Comparison of ENCODE assay signal across 25 cellular contexts in the genomic region with DNA sequence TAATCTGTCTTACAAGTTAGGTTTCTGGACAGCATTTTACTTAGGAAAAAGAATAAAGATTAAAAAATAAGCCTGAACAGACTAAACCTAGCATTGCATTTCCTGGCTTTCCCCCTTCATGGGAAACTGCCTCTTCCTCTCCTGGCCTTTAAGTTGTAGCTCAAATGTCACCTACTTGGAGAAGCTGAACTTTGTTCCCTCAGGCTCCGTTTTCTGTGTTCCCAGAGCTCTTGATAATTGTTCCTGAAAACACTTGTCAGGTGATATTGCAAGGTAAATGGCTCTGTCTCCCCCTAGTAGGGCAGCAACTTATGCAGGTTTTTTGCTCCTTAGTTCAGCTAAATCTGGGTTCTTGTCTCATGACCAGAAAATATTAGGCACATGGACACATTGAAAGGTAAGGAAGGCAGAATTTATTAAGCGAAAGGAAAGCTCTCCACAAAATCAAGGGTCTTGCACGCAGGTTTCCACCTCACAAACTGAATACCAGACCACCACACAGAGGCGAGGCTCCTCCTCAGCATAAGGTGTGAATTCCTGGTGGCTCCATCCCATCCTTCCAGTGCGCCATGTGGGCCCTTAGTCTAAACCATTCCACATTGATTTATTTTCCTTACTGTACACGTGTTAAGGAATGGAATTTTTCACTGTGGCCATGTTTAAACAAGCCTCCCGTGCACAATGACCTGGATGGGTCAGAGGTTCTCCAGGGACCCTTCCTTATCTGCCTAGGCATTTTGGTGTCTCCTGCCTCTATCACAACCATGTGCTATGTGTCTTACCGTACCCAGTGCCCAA.
"Had no signal": no experiment of that assay in that cellular context is flagged by ENCODE, and none has a peak within 500 bp of the region (broad histone marks: within the 10 kb centered on the region; RNA-seq: fewer than 3 reads in every experiment).

No MANE protein-coding gene starts in this region.

- H3K9me3 Mint-ChIP-seq: stimulated activated naive CD8-positive, alpha-beta T cell treated with anti-CD3 and anti-CD28 coated beads, Interleukin-15, Interleukin-2, amounts not matched to agents 100 ng/mL and 50 ng/mL, for 24 hours had no signal

- FAIRE-seq: kidney, urothelium cell line had no signal

- ATAC-seq: heart right ventricle; mucosa of descending colon; naive thymus-derived CD4-positive, alpha-beta T cell; natural killer cell treated with Interleukin-12 subunit alpha and Interleukin-12 subunit beta and Interleukin-15 and Interleukin-18, amount 100 ng/mL, for 72 hours; right cardiac atrium; upper lobe of right lung had no signal

- H3K27ac ChIP-seq: heart right ventricle, left ventricle myocardium inferior, ovary, prostate gland, sigmoid colon, suprapubic skin, thoracic aorta, tibial artery, upper lobe of right lung had no signal

- H3K4me3 ChIP-seq: heart right ventricle, left ventricle myocardium inferior, lung, mucosa of descending colon, ovary, prostate gland, sigmoid colon, smooth muscle cell, suprapubic skin, thoracic aorta, tibial artery, upper lobe of right lung had no signal

- H3K27me3 ChIP-seq: heart right ventricle, ovary, sigmoid colon, suprapubic skin, tibial artery, upper lobe of right lung had no signal

- H3K27ac Mint-ChIP-seq: naive thymus-derived CD4-positive, alpha-beta T cell; natural killer cell treated with Interleukin-12 subunit alpha and Interleukin-12 subunit beta and Interleukin-15 and Interleukin-18, amount 100 ng/mL, for 72 hours; stimulated activated naive CD8-positive, alpha-beta T cell treated with anti-CD3 and anti-CD28 coated beads, Interleukin-15, Interleukin-2, amounts not matched to agents 100 ng/mL and 50 ng/mL, for 24 hours had no signal

- H3K36me3 Mint-ChIP-seq: naive thymus-derived CD4-positive, alpha-beta T cell; natural killer cell treated with Interleukin-12 subunit alpha and Interleukin-12 subunit beta and Interleukin-15 and Interleukin-18, amount 100 ng/mL, for 72 hours had no signal

- DNase-seq: heart right ventricle; hippocampal formation; kidney; left ventricle myocardium inferior; midbrain; mucosa of descending colon; naive thymus-derived CD4-positive, alpha-beta T cell; ovary; retina; right cardiac atrium; sigmoid colon; stimulated activated CD4-positive, alpha-beta T cell treated with anti-CD3 and anti-CD28 coated beads, Interleukin-1b, Interleukin-23, amount 100 ng/mL, for 48 hours; stimulated activated CD4-positive, alpha-beta T cell treated with anti-CD3 and anti-CD28 coated beads, Interleukin-4, amount 100 ng/mL, for 1 hour; stimulated activated naive CD4-positive, alpha-beta T cell; tibial artery; trophoblast cell; upper lobe of right lung had no signal

- H3K9me3 ChIP-seq: heart right ventricle, left ventricle myocardium inferior, mucosa of descending colon, ovary, prostate gland, sigmoid colon, suprapubic skin, thoracic aorta, tibial artery, upper lobe of right lung had no signal

- H3K4me3 Mint-ChIP-seq: naive thymus-derived CD4-positive, alpha-beta T cell; natural killer cell treated with Interleukin-12 subunit alpha and Interleukin-12 subunit beta and Interleukin-15 and Interleukin-18, amount 100 ng/mL, for 72 hours; stimulated activated naive CD8-positive, alpha-beta T cell treated with anti-CD3 and anti-CD28 coated beads, Interleukin-15, Interleukin-2, amounts not matched to agents 100 ng/mL and 50 ng/mL, for 24 hours had no signal

- H3K36me3 ChIP-seq: heart right ventricle, left ventricle myocardium inferior, ovary, prostate gland, sigmoid colon, suprapubic skin, thoracic aorta, tibial artery, upper lobe of right lung had no signal

- H3K4me1 ChIP-seq: heart right ventricle, left ventricle myocardium inferior, prostate gland, sigmoid colon, suprapubic skin, tibial artery, upper lobe of right lung had no signal

- H3K4me1 Mint-ChIP-seq: naive thymus-derived CD4-positive, alpha-beta T cell had no signal

- H3K4me2 ChIP-seq: smooth muscle cell had no signal

- H3K27me3 Mint-ChIP-seq: natural killer cell treated with Interleukin-12 subunit alpha and Interleukin-12 subunit beta and Interleukin-15 and Interleukin-18, amount 100 ng/mL, for 72 hours; stimulated activated naive CD8-positive, alpha-beta T cell treated with anti-CD3 and anti-CD28 coated beads, Interleukin-15, Interleukin-2, amounts not matched to agents 100 ng/mL and 50 ng/mL, for 24 hours had no signal
